Comparison of ENCODE assay signal across 1 cellular context in genomic region chr14:54489318-54489683, GRCh38.
A peak's percentile ranks its signal among the peaks of the same experiment; 100 is the strongest.
TF ChIP-seq lines count a peak whose summit lies in the region.

No MANE protein-coding gene starts in this region.

TF ChIP-seq in GM12878, 131 proteins besides CTCF, POLR2A, EP300 and RAD21 (continues in another document):
- TF ChIP-seq USF2 (IDR thresholded peaks at IDR 0.05; ENCODE audit: borderline replicate concordance, low read depth, low read length): no peak
- no peak for TF ChIP-seq BCL11A (IDR thresholded peaks at IDR 0.05; ENCODE audit: low read depth, low read length)
- no peak for TF ChIP-seq NR2F1 (conservative IDR thresholded peaks at IDR 0.05)
- no peak for TF ChIP-seq PBX3 (IDR thresholded peaks at IDR 0.05; ENCODE audit: insufficient replicate concordance, low read depth, low read length)
- no peak for TF ChIP-seq KLF5 (IDR thresholded peaks at IDR 0.05; ENCODE audit: partially characterized antibody)
- TF ChIP-seq ZNF207 (IDR thresholded peaks at IDR 0.05; ENCODE audit: borderline replicate concordance): no peak
- no peak for TF ChIP-seq TCF3 (IDR thresholded peaks at IDR 0.05; ENCODE audit: borderline replicate concordance, insufficient read depth, low read depth, low read length)
- no peak for TF ChIP-seq ELK1 (IDR thresholded peaks at IDR 0.05; ENCODE audit: low read depth, low read length)
- TF ChIP-seq CBFB (IDR thresholded peaks at IDR 0.05; ENCODE audit: low read depth): no peak
- TF ChIP-seq E4F1 (IDR thresholded peaks at IDR 0.05; ENCODE audit: borderline replicate concordance, partially characterized antibody): peak; percentile 15
- TF ChIP-seq SMARCA5 (IDR thresholded peaks at IDR 0.05): no peak
- peak; percentile 51; the same call in 1 of the 2 replicates for TF ChIP-seq ATF7 (IDR thresholded peaks at IDR 0.05; ENCODE audit: low read depth)
- no peak for TF ChIP-seq SREBF1 (IDR thresholded peaks at IDR 0.05; ENCODE audit: low read length)
- no peak for TF ChIP-seq IRF4 (IDR thresholded peaks at IDR 0.05; ENCODE audit: low read depth, low read length)
- TF ChIP-seq SRF (IDR thresholded peaks at IDR 0.05; ENCODE audit: low read depth in 2 of 2, low read length in 2 of 2): no peak
- TF ChIP-seq ZBTB40 (IDR thresholded peaks at IDR 0.05; ENCODE audit: borderline replicate concordance): peak; percentile 43; the same call in 1 of the 2 replicates
- no peak for TF ChIP-seq ZBTB11 (CRISPR knock-in tag; IDR thresholded peaks at IDR 0.05)
- peak; percentile 93 for TF ChIP-seq NBN (IDR thresholded peaks at IDR 0.05)
- TF ChIP-seq ZNF384 (IDR thresholded peaks at IDR 0.05; ENCODE audit: borderline replicate concordance, low read depth, low read length): no peak
- TF ChIP-seq JUNB (IDR thresholded peaks at IDR 0.05): no peak
- no peak for TF ChIP-seq NR2C1 (IDR thresholded peaks at IDR 0.05)
- no peak for TF ChIP-seq CBX3 (IDR thresholded peaks at IDR 0.05; ENCODE audit: borderline replicate concordance, low read depth)
- no peak for TF ChIP-seq HSF1 (IDR thresholded peaks at IDR 0.05; ENCODE audit: low read depth, low read length)
- TF ChIP-seq RUNX3 (IDR thresholded peaks at IDR 0.05; ENCODE audit: low read length): peak; percentile 61
- no peak for TF ChIP-seq EGR1 (IDR thresholded peaks at IDR 0.05; ENCODE audit: borderline replicate concordance in 1 of 2, low read depth in 2 of 2, low read length in 2 of 2)
- peak; percentile 32 for TF ChIP-seq ZZZ3 (IDR thresholded peaks at IDR 0.05; ENCODE audit: control insufficient read depth, insufficient read length, low read depth)
- no peak for TF ChIP-seq PAX5 (IDR thresholded peaks at IDR 0.05; ENCODE audit: borderline replicate concordance, low read depth, low read length)
- TF ChIP-seq NFYA (IDR thresholded peaks at IDR 0.05; ENCODE audit: borderline replicate concordance, low read depth, low read length): no peak
- TF ChIP-seq MXI1 (IDR thresholded peaks at IDR 0.05; ENCODE audit: low read depth, low read length): no peak
- TF ChIP-seq ZNF592 (IDR thresholded peaks at IDR 0.05): no peak
- TF ChIP-seq PRDM15 (CRISPR knock-in tag; IDR thresholded peaks at IDR 0.05): no peak
- TF ChIP-seq EED (IDR thresholded peaks at IDR 0.05; ENCODE audit: low read depth): no peak
- TF ChIP-seq NFXL1 (IDR thresholded peaks at IDR 0.05; ENCODE audit: borderline replicate concordance): no peak
- TF ChIP-seq RAD51 (IDR thresholded peaks at IDR 0.05): no peak
- TF ChIP-seq HDGF (IDR thresholded peaks at IDR 0.05): peak; percentile 88
- no peak for TF ChIP-seq CREB1 (IDR thresholded peaks at IDR 0.05; ENCODE audit: low read depth)
- no peak for TF ChIP-seq SMC3 (IDR thresholded peaks at IDR 0.05; ENCODE audit: borderline replicate concordance, low read length)
